9 cellular contexts compared by ENCODE assay signal in genomic region chr1:152479792-152480595, GRCh38. TPM values are rescaled to one million over a fixed set of nuclear protein-coding genes. Genes with fewer than 3 reads are reported as not detected.
DNase-seq lines count a peak whose midpoint lies in the region; ATAC-seq, FAIRE-seq and TF ChIP-seq lines count a peak whose summit lies in the region.
"Had no signal": no experiment of that assay in that cellular context is flagged by ENCODE, and none has a peak within 500 bp of the region (broad histone marks: within the 10 kb centered on the region; RNA-seq: fewer than 3 reads in every experiment).

No MANE protein-coding gene starts in this region.

- no peak overlapping the region for H3K4me3 ChIP-seq in HAP-1
- no peak overlapping the region for H3K4me3 ChIP-seq in adrenal gland

- H3K9me3 ChIP-seq in HAP-1 (peaks cover 4% of the 10 kb centered on the region; the same call in 1 of the 2 replicates), adrenal gland (replicated peaks in 1 of 3) (peaks cover 0 to 18% (median 0%) of the 10 kb centered on the region in 3 donors)

- intact Hi-C loops in CD14-positive monocyte (cut with micrococcal nuclease) (no loop called here), adrenal gland (cut with DNase I) (no loop called here)

- H3K36me3 ChIP-seq in HAP-1 (replicated peaks): no peaks in the 10 kb centered on the region
- no peaks in the 10 kb centered on the region for H3K36me3 ChIP-seq in adrenal gland (replicated peaks in 1 of 2)

- DNase-seq in CD14-positive monocyte (ENCODE audit: low spot score) (no peak), HAP-1 (ENCODE audit: low spot score in 2 of 2) (peak; percentile 50 to 87), T follicular helper cell (ENCODE audit: low read depth) (peak; percentile 38), adrenal gland (peak in 6 of 7 donors; percentile 24 to 54 (median 44)), mesothelial cell of epicardium (ENCODE audit: low spot score in 2 of 2, unreplicated experiment in 2 of 2) (no peak), urothelium cell line (ENCODE audit: low spot score) (peak; percentile 77)

- H3K27ac Mint-ChIP-seq in CD14-positive monocyte (no peak overlapping the region), mesothelial cell of epicardium (no peak overlapping the region)

- in situ Hi-C loops in HAP-1 (cut with MboI; ENCODE audit: low sequenced_read_pairs): no loop called here

- H3K4me1 Mint-ChIP-seq in CD14-positive monocyte: peaks cover 3% of the 10 kb centered on the region
- no peaks in the 10 kb centered on the region for H3K4me1 Mint-ChIP-seq in mesothelial cell of epicardium

- H3K27me3 Mint-ChIP-seq in CD14-positive monocyte (ENCODE audit: low read depth in 3 of 3) (no peaks in the 10 kb centered on the region), mesothelial cell of epicardium (ENCODE audit: low read depth) (no peaks in the 10 kb centered on the region)

- H3K27me3 ChIP-seq in HAP-1 (ENCODE audit: low read depth): no peaks in the 10 kb centered on the region
- no peaks in the 10 kb centered on the region for H3K27me3 ChIP-seq in adrenal gland

- no peaks in the 10 kb centered on the region for H3K36me3 Mint-ChIP-seq in CD14-positive monocyte
- peaks cover 5% of the 10 kb centered on the region for H3K36me3 Mint-ChIP-seq in mesothelial cell of epicardium

- peaks cover 33 to 47% (median 41%) of the 10 kb centered on the region in 7 donors for H3K9me3 Mint-ChIP-seq in CD14-positive monocyte
- peaks cover 77% of the 10 kb centered on the region for H3K9me3 Mint-ChIP-seq in mesothelial cell of epicardium

- WGBS in adrenal gland, 4 donors: 48 to 71% (median 52%) methylated on average over 5 to 10 of the region's 10 CpGs

- no peak for ATAC-seq in HG02938 (IDR thresholded peaks at IDR 0.05; ENCODE audit: unreplicated experiment)
- no peak for ATAC-seq in GM19397 (IDR thresholded peaks at IDR 0.05; ENCODE audit: unreplicated experiment)

- H3K4me3 Mint-ChIP-seq in CD14-positive monocyte: peak overlapping the region in 1 of 2 donors; percentile 33
- no peak overlapping the region for H3K4me3 Mint-ChIP-seq in mesothelial cell of epicardium

- FAIRE-seq in urothelium cell line (lab: Jason Lieb, UNC): no peak

- TF ChIP-seq CTCF in CD14-positive monocyte (IDR thresholded peaks at IDR 0.05) (peak; percentile 51), adrenal gland (IDR thresholded peaks at IDR 0.05) (peak in 4 of 6 experiments; percentile 8 to 29 (median 18)), mesothelial cell of epicardium (IDR thresholded peaks at IDR 0.05; ENCODE audit: unreplicated experiment) (peak; percentile 14)

- TF ChIP-seq POLR2A in adrenal gland (IDR thresholded peaks at IDR 0.05): no peak

- no peak overlapping the region for H3K27ac ChIP-seq in adrenal gland

- no peaks in the 10 kb centered on the region for H3K4me1 ChIP-seq in HAP-1
- H3K4me1 ChIP-seq in adrenal gland (replicated peaks in 1 of 2): no peaks in the 10 kb centered on the region

RNA-seq across cellular contexts. Expression of gene LCE5A, which starts 30.6 kb away (rescaled TPM):
- polyA plus RNA-seq in CD14-positive monocyte: not detected
- total RNA-seq in adrenal gland: not detected
- polyA plus RNA-seq in adrenal gland: not detected
- total RNA-seq in mesothelial cell of epicardium: not detected in 3 replicates
- polyA plus RNA-seq: neural cell had no signal

RNA-seq across cellular contexts. Expression of gene CRCT1, which starts 34.3 kb away (rescaled TPM):
- polyA plus RNA-seq in CD14-positive monocyte (not detected), adrenal gland (not detected)
- total RNA-seq in adrenal gland (not detected), mesothelial cell of epicardium (not detected in 3 replicates)
- polyA plus RNA-seq: neural cell had no signal

Comparison
In these comparisons a context has a peak if more than half of its experiments do, and no peak if none do; other contexts are left out.
1. DNase-seq: peak in HAP-1 (2 of 2), T follicular helper cell (single experiment), adrenal gland (6 of 7) and urothelium cell line (single experiment); none in CD14-positive monocyte (single experiment) and mesothelial cell of epicardium (0 of 2).
2. Peak in every context shown above with its lines, with median percentiles within 50 percentile points of each other: CTCF ChIP-seq.